Comparison of ENCODE assay signal across 25 cellular contexts in the genomic region with DNA sequence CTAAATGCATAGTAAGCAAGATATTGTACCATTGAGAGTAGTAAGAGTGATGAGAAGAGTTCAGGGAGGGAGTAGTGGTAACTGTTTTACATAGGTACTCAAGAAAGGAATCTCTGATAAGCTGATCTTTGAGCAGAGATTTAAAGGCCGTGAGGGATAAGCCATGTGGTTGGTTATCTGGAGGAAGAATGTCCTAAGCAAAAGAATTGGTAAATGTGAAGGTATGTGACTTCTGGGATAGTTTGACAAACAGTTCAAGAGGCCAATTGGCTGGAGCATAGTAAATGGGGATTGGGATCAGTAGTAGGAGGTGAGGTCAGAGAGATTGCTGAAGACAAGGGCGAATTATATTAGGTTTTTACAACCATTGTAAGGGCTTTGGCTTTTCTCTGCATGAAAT. TPM values are rescaled to one million over a fixed set of nuclear protein-coding genes. Genes with fewer than 3 reads are reported as not detected.
DNase-seq lines count a peak whose midpoint lies in the region; ATAC-seq, FAIRE-seq and TF ChIP-seq lines count a peak whose summit lies in the region.
"Had no signal": no experiment of that assay in that cellular context is flagged by ENCODE, and none has a peak within 500 bp of the region (broad histone marks: within the 10 kb centered on the region; RNA-seq: fewer than 3 reads in every experiment).

No MANE protein-coding gene starts in this region.

- H4K5ac ChIP-seq in mesendoderm (ENCODE audit: low read length) = no peak overlapping the region

- no peak overlapping the region for H3K18ac ChIP-seq in mesendoderm (ENCODE audit: low read length)

- H4K8ac ChIP-seq in mesendoderm (ENCODE audit: low read depth, low read length) = no peak overlapping the region

- H3K4me3 Mint-ChIP-seq in Caco-2 (ENCODE audit: unreplicated experiment) (no peak overlapping the region), endodermal cell (no peak overlapping the region)
- H3K4me3 Mint-ChIP-seq: CD14-positive monocyte; CD4-positive, alpha-beta memory T cell; CD4-positive, CD25-positive, alpha-beta regulatory T cell; CD8-positive, alpha-beta memory T cell had no signal

- no peak overlapping the region for H3K56ac ChIP-seq in mesendoderm (ENCODE audit: low read length)

- POLR2A ChIA-PET in Caco-2 (lab: Charles Lee) = no interaction called here

- intact Hi-C loops in Caco-2 (cut with micrococcal nuclease; ENCODE audit: unreplicated experiment) = loop anchor here (1.0 kb wide), 1 partner anchor 16 kb away; no protein-coding TSS in a partner anchor
- intact Hi-C loops in left ventricle myocardium superior (cut with micrococcal nuclease) = no loop called here

- H3K9me3 Mint-ChIP-seq in Caco-2 (ENCODE audit: unreplicated experiment) (no peaks in the 10 kb centered on the region), endodermal cell (no peaks in the 10 kb centered on the region)
- H3K9me3 Mint-ChIP-seq: CD4-positive, alpha-beta memory T cell; CD4-positive, CD25-positive, alpha-beta regulatory T cell; CD8-positive, alpha-beta memory T cell had no signal

- H3K4me1 ChIP-seq in Caco-2 (peaks cover 24% of the 10 kb centered on the region), endodermal cell (ENCODE audit: control insufficient read depth, insufficient read depth, low read length) (peaks cover 7% of the 10 kb centered on the region), mesendoderm (ENCODE audit: control insufficient read depth, low read depth, low read length) (no peaks in the 10 kb centered on the region)
- H3K4me1 ChIP-seq: BLaER1 had no signal

- H3K9me3 ChIP-seq in Caco-2 (no peaks in the 10 kb centered on the region), endodermal cell (ENCODE audit: control insufficient read depth, low read length) (no peaks in the 10 kb centered on the region)
- H3K9me3 ChIP-seq: BE2C, BLaER1 had no signal

- FAIRE-seq in GM19239 (lab: Jason Lieb, UNC) = peak; percentile 11
- FAIRE-seq: A204.1, D721Med, G401.6, GM12891 had no signal

- no peak overlapping the region for H2AK5ac ChIP-seq in mesendoderm (ENCODE audit: low read length)

- H2BK15ac ChIP-seq in mesendoderm (replicated peaks; ENCODE audit: low read depth) = no peak overlapping the region

- no peaks in the 10 kb centered on the region for H3K79me1 ChIP-seq in mesendoderm (ENCODE audit: low read length)

- no peak overlapping the region for H3K27ac ChIP-seq in endodermal cell (ENCODE audit: low read depth, low read length)
- no peak overlapping the region for H3K27ac ChIP-seq in mesendoderm (ENCODE audit: low read depth, low read length)
- H3K27ac ChIP-seq: BLaER1 had no signal

- H3K27me3 ChIP-seq in Caco-2 (replicated peaks; ENCODE audit: control insufficient read depth, insufficient read depth, low read length) (no peaks in the 10 kb centered on the region), endodermal cell (ENCODE audit: control insufficient read depth, insufficient read depth, low read length, poor library complexity, severe bottlenecking) (no peaks in the 10 kb centered on the region), mesendoderm (ENCODE audit: insufficient read depth, low read length, poor library complexity) (peaks cover 2% of the 10 kb centered on the region)
- H3K27me3 ChIP-seq: BE2C, BLaER1 had no signal

- no peak overlapping the region for H3K4ac ChIP-seq in mesendoderm (ENCODE audit: low read depth, low read length)

- peaks cover 9% of the 10 kb centered on the region for H3K4me1 Mint-ChIP-seq in Caco-2 (ENCODE audit: low read depth, unreplicated experiment)
- peaks cover 5% of the 10 kb centered on the region for H3K4me1 Mint-ChIP-seq in endodermal cell
- H3K4me1 Mint-ChIP-seq: CD4-positive, CD25-positive, alpha-beta regulatory T cell had no signal

- H3K27me3 Mint-ChIP-seq in Caco-2 (ENCODE audit: insufficient read depth, unreplicated experiment) = no peaks in the 10 kb centered on the region
- H3K27me3 Mint-ChIP-seq in endodermal cell (ENCODE audit: insufficient read depth) = no peaks in the 10 kb centered on the region
- H3K27me3 Mint-ChIP-seq: CD4-positive, alpha-beta memory T cell; CD4-positive, CD25-positive, alpha-beta regulatory T cell; CD8-positive, alpha-beta memory T cell had no signal

- H2BK120ac ChIP-seq in mesendoderm (ENCODE audit: low read depth, low read length) = no peak overlapping the region

- 58 to 74% methylated on average over 2 of the region's 2 CpGs for WGBS in endodermal cell (ENCODE audit: insufficient coverage in 1 of 2, insufficient read length in 1 of 2), 2 experiments
- WGBS in mesendoderm (ENCODE audit: extremely low coverage, insufficient coverage, low lambda C conversion rate) = no CpG with 5 or more reads among the region's 2 CpGs

- no peak for ATAC-seq in left ventricle myocardium superior

- H3K9ac ChIP-seq in endodermal cell (ENCODE audit: extremely low read depth, low read length, poor library complexity, severe bottlenecking) = no peak overlapping the region
- H3K9ac ChIP-seq in mesendoderm (ENCODE audit: low read length) = no peak overlapping the region
- H3K9ac ChIP-seq: BLaER1 had no signal

- no peak overlapping the region for H2BK5ac ChIP-seq in mesendoderm (ENCODE audit: low read length)

- H3K36me3 ChIP-seq in Caco-2 (ENCODE audit: control insufficient read depth, insufficient read depth, low read length) (peaks cover 2% of the 10 kb centered on the region; the same call in 1 of the 2 replicates), endodermal cell (ENCODE audit: control insufficient read depth, insufficient read depth, low read length) (no peaks in the 10 kb centered on the region), mesendoderm (ENCODE audit: control insufficient read depth, insufficient read depth, low read length) (no peaks in the 10 kb centered on the region)

- CTCF ChIA-PET in Caco-2 (lab: Charles Lee) = no interaction called here

- no peak overlapping the region for H3K4me3 ChIP-seq in Caco-2 (ENCODE audit: low read depth, low read length)
- H3K4me3 ChIP-seq in endodermal cell (ENCODE audit: low read length) = peak overlapping the region; percentile 31
- H3K4me3 ChIP-seq in mesendoderm (ENCODE audit: low read length) = no peak overlapping the region
- H3K4me3 ChIP-seq: BLaER1 had no signal

- no peaks in the 10 kb centered on the region for H3K79me2 ChIP-seq in mesendoderm (ENCODE audit: control insufficient read depth, insufficient read depth, low read length)

- peak; percentile 65 to 71 for DNase-seq in Caco-2
- DNase-seq in GM19239 (ENCODE audit: insufficient read length, low spot score) = no peak
- no peak for DNase-seq in endodermal cell
- peak; percentile 74 for DNase-seq in mesendoderm
- no peak for DNase-seq in stimulated activated CD4-positive, alpha-beta T cell treated with anti-CD3 and anti-CD28 coated beads, Interleukin-1b, Interleukin-23, amount 100 ng/mL, for 48 hours
- no peak for DNase-seq in SHP77 (lab: John Stamatoyannopoulos, UW)
- DNase-seq in NCI-H1417 (lab: John Stamatoyannopoulos, UW) = no peak
- no peak for DNase-seq in left ventricle myocardium superior
- DNase-seq: 8988T; ACHN; BE2C; C1 segment of cervical spinal cord; Calu3; CD4-positive, alpha-beta memory T cell; CD4-positive, CD25-positive, alpha-beta regulatory T cell; CD8-positive, alpha-beta memory T cell; COR-L47; DMS79 treated with DMSO at 0.1 percent for 48 hours; GF-D8 had no signal

- H3K4me2 ChIP-seq in mesendoderm (ENCODE audit: low read length) = no peak overlapping the region
- H3K4me2 ChIP-seq: BLaER1 had no signal

- TF ChIP-seq CTCF in Caco-2 (IDR thresholded peaks at IDR 0.05; ENCODE audit: insufficient read depth in 1 of 2, low read depth in 1 of 2, low read length in 1 of 2, severe bottlenecking in 1 of 2, unreplicated experiment in 1 of 2) (no peak), endodermal cell (conservative IDR thresholded peaks at IDR 0.05) (no peak)

- BruUV-seq in Caco-2 (replicated peaks; lab: Mats Ljungman, UMichigan) = no TSS peak

- H3K27ac Mint-ChIP-seq in Caco-2 (ENCODE audit: unreplicated experiment) = peak overlapping the region; percentile 21
- H3K27ac Mint-ChIP-seq in endodermal cell = no peak overlapping the region
- H3K27ac Mint-ChIP-seq: CD4-positive, CD25-positive, alpha-beta regulatory T cell had no signal

- no peak overlapping the region for H3K23ac ChIP-seq in mesendoderm (ENCODE audit: low read length)

- H3K36me3 Mint-ChIP-seq in Caco-2 (ENCODE audit: insufficient read depth, unreplicated experiment) (peaks cover 22% of the 10 kb centered on the region), endodermal cell (ENCODE audit: low read depth) (no peaks in the 10 kb centered on the region)
- H3K36me3 Mint-ChIP-seq: CD4-positive, CD25-positive, alpha-beta regulatory T cell had no signal

RNA-seq across cellular contexts. Expression of gene PLCB1, which starts 40.1 kb away (rescaled TPM):
- total RNA-seq in Caco-2 (2022) (101 and 105 TPM in 2 replicates), endodermal cell (10 to 100 TPM; 15.3 to 16.5 TPM), left ventricle myocardium superior (7.7 TPM)
- 13.1 TPM for polyA plus RNA-seq in endodermal cell (2013, experiment 1 of 2)
- polyA plus RNA-seq in endodermal cell (2013, experiment 2 of 2) = 12.5 TPM
- polyA plus RNA-seq in mesendoderm (2013, experiment 1 of 2) = 4.6 TPM
- 5.1 TPM for polyA plus RNA-seq in mesendoderm (2013, experiment 2 of 2)

Comparison
In these comparisons a context has a peak if more than half of its experiments do, and no peak if none do; other contexts are left out.
1. DNase-seq: peak in Caco-2 (2 of 2) and mesendoderm (single experiment); none in GM19239 (single experiment), endodermal cell (single experiment), stimulated activated CD4-positive, alpha-beta T cell treated with anti-CD3 and anti-CD28 coated beads, Interleukin-1b, Interleukin-23, amount 100 ng/mL, for 48 hours (single experiment), SHP77 (0 of 2), NCI-H1417 (0 of 3) and left ventricle myocardium superior (single experiment).